27 cellular contexts compared by ENCODE assay signal in the genomic region with DNA sequence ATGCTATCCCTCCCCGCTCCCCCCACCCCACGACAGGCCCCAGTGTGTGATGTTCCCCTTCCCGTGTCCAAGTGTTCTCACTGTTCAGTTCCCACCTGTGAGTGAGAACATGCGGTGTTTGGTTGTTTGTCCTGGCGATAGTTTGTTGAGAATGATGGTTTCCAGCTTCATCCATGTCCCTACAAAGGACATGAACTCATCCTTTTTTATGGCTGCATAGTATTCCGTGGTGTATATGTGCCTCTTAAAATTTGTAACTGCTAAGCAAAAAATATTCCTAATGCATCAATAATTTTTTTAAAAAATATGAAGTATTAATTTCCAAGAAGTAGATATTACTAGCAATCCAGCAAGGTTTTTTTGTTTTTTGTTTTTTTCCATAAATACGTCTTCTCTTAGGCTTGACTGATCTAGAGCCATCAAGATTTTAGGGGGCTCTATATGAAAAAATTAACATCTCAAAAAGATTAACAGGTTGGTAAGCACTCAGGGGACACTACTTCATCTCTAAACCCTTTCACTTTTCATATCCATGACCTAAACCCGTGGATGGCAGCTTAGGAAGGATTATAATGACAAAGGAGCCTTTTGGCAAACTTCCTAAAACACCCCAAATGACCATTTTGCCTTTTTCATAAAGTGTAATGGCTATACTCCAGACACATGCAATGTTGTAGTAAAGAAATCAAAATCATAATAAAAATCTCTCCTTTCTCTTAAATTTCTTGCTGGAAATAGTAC.
"Had no signal": no experiment of that assay in that cellular context is flagged by ENCODE, and none has a peak within 500 bp of the region (broad histone marks: within the 10 kb centered on the region; RNA-seq: fewer than 3 reads in every experiment).

No MANE protein-coding gene starts in this region.

- H3K9me3 ChIP-seq: neutrophil, pancreas, prostate gland, right atrium auricular region, right lobe of liver, sigmoid colon, stomach, thoracic aorta, thyroid gland, tibial nerve, upper lobe of left lung, vagina had no signal

- H3K36me3 Mint-ChIP-seq: natural killer cell; stimulated activated effector memory CD8-positive, alpha-beta T cell treated with anti-CD3 and anti-CD28 coated beads, Interleukin-12 subunit alpha, Interleukin-12 subunit beta, amount 100 ng/mL, for 72 hours; stimulated activated naive B cell treated with anti-CD40 and anti-IgM and Interleukin-4, amounts not matched to agents 10 μg/mL and 1 μg/mL and 100 μg/mL, for 72 hours had no signal

- ATAC-seq: natural killer cell; pancreas; right lobe of liver; stimulated activated effector memory CD8-positive, alpha-beta T cell treated with anti-CD3 and anti-CD28 coated beads, Interleukin-12 subunit alpha, Interleukin-12 subunit beta, amount 100 ng/mL, for 72 hours; stimulated activated naive B cell treated with anti-CD40 and anti-IgM and Interleukin-4, amounts not matched to agents 10 μg/mL and 1 μg/mL and 100 μg/mL, for 72 hours had no signal

- H3K27ac ChIP-seq: neutrophil, pancreas, prostate gland, right atrium auricular region, right lobe of liver, sigmoid colon, stomach, thoracic aorta, thyroid gland, tibial nerve, upper lobe of left lung, vagina had no signal

- H3K27me3 ChIP-seq: neutrophil, pancreas, right atrium auricular region, right lobe of liver, sigmoid colon, stomach, thyroid gland, tibial nerve, upper lobe of left lung, vagina had no signal

- DNase-seq: natural killer cell; nephron progenitor cell; nucleus accumbens; pancreas; retina; right lobe of liver; sigmoid colon; small intestine; stimulated activated CD4-positive, alpha-beta T cell treated with anti-CD3 and anti-CD28 coated beads, Interleukin-15, amount 100 ng/mL, for 24 hours; stimulated activated CD4-positive, alpha-beta T cell treated with anti-CD3 and anti-CD28 coated beads, Interleukin-2, amount 100 ng/mL, for 24 hours; stimulated activated CD4-positive, alpha-beta T cell treated with anti-CD3 and anti-CD28 coated beads, Interleukin-2, amount 100 ng/mL, for 48 hours; stimulated activated CD4-positive, alpha-beta T cell treated with anti-CD3 and anti-CD28 coated beads, Interleukin-4, amount 100 ng/mL, for 24 hours; stimulated activated naive B cell treated with anti-CD40 and anti-IgM and Interleukin-4, amounts not matched to agents 10 μg/mL and 1 μg/mL and 100 μg/mL, for 72 hours; stimulated activated naive CD4-positive, alpha-beta T cell treated with Interleukin-2 at 50 U/mL for 16 hours; stomach; thyroid gland; trophoblast cell; upper lobe of left lung had no signal

- H3K9me3 Mint-ChIP-seq: natural killer cell; nephron progenitor cell; stimulated activated effector memory CD8-positive, alpha-beta T cell treated with anti-CD3 and anti-CD28 coated beads, Interleukin-12 subunit alpha, Interleukin-12 subunit beta, amount 100 ng/mL, for 72 hours; stimulated activated naive B cell treated with anti-CD40 and anti-IgM and Interleukin-4, amounts not matched to agents 10 μg/mL and 1 μg/mL and 100 μg/mL, for 72 hours; stimulated activated naive CD8-positive, alpha-beta T cell treated with anti-CD3 and anti-CD28 coated beads, Interleukin-15, Interleukin-2, amounts not matched to agents 100 ng/mL and 50 ng/mL, for 24 hours had no signal

- H3K4me1 Mint-ChIP-seq: natural killer cell; stimulated activated effector memory CD8-positive, alpha-beta T cell treated with anti-CD3 and anti-CD28 coated beads, Interleukin-12 subunit alpha, Interleukin-12 subunit beta, amount 100 ng/mL, for 72 hours had no signal

- H3K4me3 Mint-ChIP-seq: natural killer cell; nephron progenitor cell; neural crest cell; stimulated activated effector memory CD8-positive, alpha-beta T cell treated with anti-CD3 and anti-CD28 coated beads, Interleukin-12 subunit alpha, Interleukin-12 subunit beta, amount 100 ng/mL, for 72 hours; stimulated activated naive B cell treated with anti-CD40 and anti-IgM and Interleukin-4, amounts not matched to agents 10 μg/mL and 1 μg/mL and 100 μg/mL, for 72 hours; stimulated activated naive CD8-positive, alpha-beta T cell treated with anti-CD3 and anti-CD28 coated beads, Interleukin-15, Interleukin-2, amounts not matched to agents 100 ng/mL and 50 ng/mL, for 24 hours had no signal

- H3K4me1 ChIP-seq: prostate gland, right atrium auricular region, sigmoid colon, tibial nerve, upper lobe of left lung, vagina had no signal

- H3K27ac Mint-ChIP-seq: natural killer cell; nephron progenitor cell; stimulated activated effector memory CD8-positive, alpha-beta T cell treated with anti-CD3 and anti-CD28 coated beads, Interleukin-12 subunit alpha, Interleukin-12 subunit beta, amount 100 ng/mL, for 72 hours; stimulated activated naive B cell treated with anti-CD40 and anti-IgM and Interleukin-4, amounts not matched to agents 10 μg/mL and 1 μg/mL and 100 μg/mL, for 72 hours had no signal

- H3K4me3 ChIP-seq: pancreas, prostate gland, right atrium auricular region, right lobe of liver, sigmoid colon, stomach, thoracic aorta, thyroid gland, tibial nerve, upper lobe of left lung, vagina had no signal

- H3K36me3 ChIP-seq: neutrophil, pancreas, prostate gland, right atrium auricular region, right lobe of liver, sigmoid colon, stomach, thoracic aorta, thyroid gland, tibial nerve, upper lobe of left lung, vagina had no signal
